ENCODE assay signal across 8 cellular contexts in the genomic region with DNA sequence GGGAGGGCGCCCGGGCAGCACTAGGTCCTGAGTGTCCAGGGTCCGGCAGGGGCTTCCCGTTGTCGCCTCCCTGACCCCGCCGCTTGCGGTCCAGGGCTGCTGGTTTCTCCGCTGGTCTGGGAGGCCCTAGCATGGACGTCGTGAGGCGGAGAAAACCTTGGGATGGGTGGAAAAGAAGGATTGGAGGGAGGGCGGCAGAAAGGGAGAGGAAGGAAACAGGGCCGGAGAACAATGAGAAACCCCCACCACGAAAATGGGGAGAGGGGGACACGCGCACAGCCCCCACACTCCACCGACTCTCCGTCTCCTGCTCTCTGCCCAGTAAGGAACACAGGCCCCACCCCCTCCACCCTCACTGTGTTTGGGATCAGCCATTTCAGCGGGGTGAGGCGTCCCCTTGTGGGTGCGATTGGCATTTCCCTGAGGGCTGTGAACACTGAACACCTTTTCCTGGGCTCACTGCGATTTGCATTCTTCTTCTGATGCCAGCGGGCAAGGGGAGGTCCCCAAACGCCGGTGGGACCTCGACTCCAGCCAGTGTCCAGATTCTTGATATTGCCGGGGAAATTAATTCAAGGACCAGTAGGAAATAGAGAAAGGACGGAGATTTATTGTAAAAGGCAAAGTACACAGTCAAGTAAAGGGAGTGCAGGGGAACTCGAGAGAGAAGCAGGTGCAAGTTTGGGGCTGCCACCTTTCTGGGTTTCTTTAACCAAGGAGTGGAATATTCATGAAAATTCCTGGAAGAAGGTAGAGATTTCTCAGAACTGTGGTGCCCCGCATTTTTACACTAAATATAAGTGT. TPM values are rescaled to one million over a fixed set of nuclear protein-coding genes. Genes with fewer than 3 reads are reported as not detected.
A peak's percentile ranks its signal among the peaks of the same experiment; 100 is the strongest.
DNase-seq lines count a peak whose midpoint lies in the region; ATAC-seq lines count a peak whose summit lies in the region.

No MANE protein-coding gene starts in this region.

- DNase-seq in COLO668 (lab: John Stamatoyannopoulos, UW; ENCODE audit: unreplicated experiment) (peak; percentile 77), NCI-H510A treated with DMSO at 0.1 percent for 48 hours (lab: John Stamatoyannopoulos, UW) (peak; percentile 29), lung microvascular endothelial cell (ENCODE audit: low read depth in 2 of 2) (peak; percentile 81)
- peak; percentile 71 to 74 for DNase-seq in activated CD4-positive, alpha-beta T cell treated with anti-CD3 and anti-CD28 coated beads, Interleukin-2, amount 50 U/mL, for 4 hours
- peak; percentile 18 to 63 (median 37) for DNase-seq in stimulated activated CD4-positive, alpha-beta T cell treated with anti-CD3 and anti-CD28 coated beads, TNF-alpha, amount 100 ng/mL, for 1 hour (ENCODE audit: low read depth in 3 of 3, low spot score in 1 of 3)

- peak overlapping the region; percentile 43 for H3K4me3 ChIP-seq in ectodermal cell (ENCODE audit: insufficient read depth, low read depth, low read length)

- H3K9me3 ChIP-seq in ectodermal cell (ENCODE audit: control insufficient read depth, low read length) = no peaks in the 10 kb centered on the region

- peaks cover 81% of the 10 kb centered on the region for H3K27me3 ChIP-seq in ectodermal cell (ENCODE audit: control insufficient read depth, insufficient read depth, low read length, poor library complexity, severe bottlenecking)

- no peaks in the 10 kb centered on the region for H3K36me3 ChIP-seq in ectodermal cell (ENCODE audit: control insufficient read depth, insufficient read depth, low read length)

- WGBS in ectodermal cell, 2 experiments = 5 to 6% methylated on average over 31 of the region's 31 CpGs

- ATAC-seq in HG02678 (IDR thresholded peaks at IDR 0.05; ENCODE audit: unreplicated experiment) = peak; percentile 49
- no peak for ATAC-seq in GM18520 (IDR thresholded peaks at IDR 0.05; ENCODE audit: unreplicated experiment)

- peaks cover 9% of the 10 kb centered on the region for H3K4me1 ChIP-seq in ectodermal cell (ENCODE audit: control insufficient read depth, insufficient read depth, low read length)

- H3K27ac ChIP-seq in ectodermal cell (ENCODE audit: insufficient read depth, low read depth, low read length, poor library complexity, severe bottlenecking) = no peak overlapping the region

RNA-seq across cellular contexts. Expression of a gene that starts 3.3 kb away (rescaled TPM):
- polyA plus RNA-seq in ectodermal cell (2013, experiment 1 of 4) = not detected
- polyA plus RNA-seq in ectodermal cell (2013, experiment 2 of 4) = not detected
- polyA plus RNA-seq in ectodermal cell (2013, experiment 3 of 4) = 0.27 TPM
- polyA plus RNA-seq in ectodermal cell (2013, experiment 4 of 4) = not detected
- total RNA-seq in lung microvascular endothelial cell = 0.20 and 0.22 TPM in 2 replicates

RNA-seq across cellular contexts. Expression of a gene that starts 15.6 kb away (rescaled TPM):
- not detected for polyA plus RNA-seq in ectodermal cell (2013, experiment 1 of 4)
- not detected for polyA plus RNA-seq in ectodermal cell (2013, experiment 2 of 4)
- polyA plus RNA-seq in ectodermal cell (2013, experiment 3 of 4) = not detected
- not detected for polyA plus RNA-seq in ectodermal cell (2013, experiment 4 of 4)
- 0.79 and 2.4 TPM in 2 replicates for total RNA-seq in lung microvascular endothelial cell

RNA-seq across cellular contexts. Expression of a gene that starts 28.3 kb away (rescaled TPM):
- polyA plus RNA-seq in ectodermal cell (2013, experiment 1 of 4) = not detected
- polyA plus RNA-seq in ectodermal cell (2013, experiment 2 of 4) = not detected
- polyA plus RNA-seq in ectodermal cell (2013, experiment 3 of 4) = not detected
- polyA plus RNA-seq in ectodermal cell (2013, experiment 4 of 4) = not detected
- under 0.01 TPM in 1 of 2 replicates, not detected in the other for total RNA-seq in lung microvascular endothelial cell

RNA-seq across cellular contexts. Expression of a gene that starts 37.6 kb away (rescaled TPM):
- 2.1 TPM for polyA plus RNA-seq in ectodermal cell (2013, experiment 1 of 4)
- 1.4 TPM for polyA plus RNA-seq in ectodermal cell (2013, experiment 2 of 4)
- polyA plus RNA-seq in ectodermal cell (2013, experiment 3 of 4) = 2.0 TPM
- polyA plus RNA-seq in ectodermal cell (2013, experiment 4 of 4) = 2.1 TPM
- under 0.01 and 0.22 TPM in 2 replicates for total RNA-seq in lung microvascular endothelial cell

Comparison
In these comparisons a context has a peak if more than half of its experiments do, and no peak if none do; other contexts are left out.
1. DNase-seq: peak in every context shown above with its lines; median percentile 81 in lung microvascular endothelial cell; 77 in COLO668; 72 in activated CD4-positive, alpha-beta T cell treated with anti-CD3 and anti-CD28 coated beads, Interleukin-2, amount 50 U/mL, for 4 hours; 37 in stimulated activated CD4-positive, alpha-beta T cell treated with anti-CD3 and anti-CD28 coated beads, TNF-alpha, amount 100 ng/mL, for 1 hour; 29 in NCI-H510A treated with DMSO at 0.1 percent for 48 hours.